In the genomic region with DNA sequence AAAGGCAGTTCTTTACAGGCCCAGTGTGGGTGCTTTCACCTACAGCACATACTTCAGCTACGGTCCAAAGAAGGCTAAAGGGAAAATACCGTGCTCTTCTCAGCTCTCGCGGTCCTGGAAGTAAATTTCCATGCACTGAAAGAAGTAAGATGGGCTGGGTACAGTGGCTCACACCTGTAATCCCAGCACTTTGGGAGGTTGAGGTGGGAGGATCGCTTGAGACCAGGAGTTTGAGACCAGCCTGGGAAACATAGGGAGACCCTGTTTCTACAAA, we compare ENCODE assay signal across 8 cellular contexts.
DNase-seq lines count a peak whose midpoint lies in the region; ATAC-seq and TF ChIP-seq lines count a peak whose summit lies in the region.
"Not testable (repeated sequence)": the region's sequence is repeated elsewhere in the genome, so short reads cannot be mapped to it uniquely, and the experiment has no call there.

No MANE protein-coding gene starts in this region.

- not testable (repeated sequence) for DNase-seq in activated CD8-positive, alpha-beta memory T cell treated with anti-CD3 and anti-CD28 coated beads, Interleukin-2, amount 10 ng/mL, durations not matched to agents 7 days and 5 days; smooth muscle cell (lab: John Stamatoyannopoulos, UW; ENCODE audit: unreplicated experiment)

- H3K4me2 ChIP-seq in smooth muscle cell, result not testable (repeated sequence)

- H3K79me2 ChIP-seq in smooth muscle cell (ENCODE audit: low read depth), result not testable (repeated sequence)

- H3K27ac Mint-ChIP-seq in activated CD8-positive, alpha-beta memory T cell treated with anti-CD3 and anti-CD28 coated beads, Interleukin-2, amount 10 ng/mL, durations not matched to agents 7 days and 5 days, result peak overlapping the region; percentile 79

- H2AFZ ChIP-seq in smooth muscle cell (ENCODE audit: low read depth), result not testable (repeated sequence)

- peaks cover 41% of the 10 kb centered on the region for H3K36me3 Mint-ChIP-seq in activated CD8-positive, alpha-beta memory T cell treated with anti-CD3 and anti-CD28 coated beads, Interleukin-2, amount 10 ng/mL, durations not matched to agents 7 days and 5 days

- H3K4me3 Mint-ChIP-seq in activated CD8-positive, alpha-beta memory T cell treated with anti-CD3 and anti-CD28 coated beads, Interleukin-2, amount 10 ng/mL, durations not matched to agents 7 days and 5 days, result not testable (repeated sequence)

- not testable (repeated sequence) for H4K20me1 ChIP-seq in smooth muscle cell (ENCODE audit: low read depth)

- H3K27me3 ChIP-seq in smooth muscle cell (ENCODE audit: low read depth), result not testable (repeated sequence)

- CTCF ChIA-PET in activated CD8-positive, alpha-beta memory T cell treated with anti-CD3 and anti-CD28 coated beads, Interleukin-2, amount 10 ng/mL, durations not matched to agents 7 days and 5 days (lab: Charles Lee), result interaction anchor here (1.0 kb wide), 2 partner anchors 301 to 515 kb away, joined by 3 read pairs; partner anchors contain the start of gene TSHR

- not testable (repeated sequence) for H3K4me3 ChIP-seq in smooth muscle cell

- H3K36me3 ChIP-seq in smooth muscle cell (ENCODE audit: low read depth), result not testable (repeated sequence)

- H3K27me3 Mint-ChIP-seq in activated CD8-positive, alpha-beta memory T cell treated with anti-CD3 and anti-CD28 coated beads, Interleukin-2, amount 10 ng/mL, durations not matched to agents 7 days and 5 days, result not testable (repeated sequence)

- not testable (repeated sequence) for TF ChIP-seq CTCF in smooth muscle cell (IDR thresholded peaks at IDR 0.05; ENCODE audit: borderline replicate concordance, insufficient read depth, poor library complexity, severe bottlenecking)

- H3K4me1 Mint-ChIP-seq in activated CD8-positive, alpha-beta memory T cell treated with anti-CD3 and anti-CD28 coated beads, Interleukin-2, amount 10 ng/mL, durations not matched to agents 7 days and 5 days, result peaks cover 56% of the 10 kb centered on the region

- not testable (repeated sequence) for H3K9me3 Mint-ChIP-seq in activated CD8-positive, alpha-beta memory T cell treated with anti-CD3 and anti-CD28 coated beads, Interleukin-2, amount 10 ng/mL, durations not matched to agents 7 days and 5 days (ENCODE audit: low read depth)

- not testable (repeated sequence) for H3K9ac ChIP-seq in smooth muscle cell (ENCODE audit: low read depth)

- peak overlapping the region; percentile 9 for H3K27ac ChIP-seq in smooth muscle cell (ENCODE audit: low read depth)

- peak; percentile 7 for ATAC-seq in GM18508 (IDR thresholded peaks at IDR 0.05; ENCODE audit: insufficient read depth, unreplicated experiment)
- ATAC-seq in GM19351 (IDR thresholded peaks at IDR 0.05; ENCODE audit: unreplicated experiment), result peak; percentile 36
- ATAC-seq in GM21529 (IDR thresholded peaks at IDR 0.05; ENCODE audit: unreplicated experiment), result peak; percentile 37
- ATAC-seq in HG02870 (IDR thresholded peaks at IDR 0.05; ENCODE audit: unreplicated experiment), result peak; percentile 36
- ATAC-seq in HG03139 (IDR thresholded peaks at IDR 0.05; ENCODE audit: unreplicated experiment), result peak; percentile 21
- peak; percentile 5 for ATAC-seq in HG03575 (IDR thresholded peaks at IDR 0.05; ENCODE audit: extremely low read depth, insufficient number of reproducible peaks, low FRiP score, unreplicated experiment)
- not testable (repeated sequence) for ATAC-seq in activated CD8-positive, alpha-beta memory T cell treated with anti-CD3 and anti-CD28 coated beads, Interleukin-2, amount 10 ng/mL, durations not matched to agents 7 days and 5 days

- not testable (repeated sequence) for H3K9me3 ChIP-seq in smooth muscle cell (replicated peaks; ENCODE audit: low read depth)

- WGBS in smooth muscle cell (ENCODE audit: low lambda C conversion rate), result 92% methylated on average over 5 of the region's 5 CpGs

- not testable (repeated sequence) for H3K4me1 ChIP-seq in smooth muscle cell (ENCODE audit: low read depth)

- H3F3A ChIP-seq in smooth muscle cell (ENCODE audit: low read depth), result not testable (repeated sequence)
